ENCODE assay signal across 1 cellular context in the genomic region with DNA sequence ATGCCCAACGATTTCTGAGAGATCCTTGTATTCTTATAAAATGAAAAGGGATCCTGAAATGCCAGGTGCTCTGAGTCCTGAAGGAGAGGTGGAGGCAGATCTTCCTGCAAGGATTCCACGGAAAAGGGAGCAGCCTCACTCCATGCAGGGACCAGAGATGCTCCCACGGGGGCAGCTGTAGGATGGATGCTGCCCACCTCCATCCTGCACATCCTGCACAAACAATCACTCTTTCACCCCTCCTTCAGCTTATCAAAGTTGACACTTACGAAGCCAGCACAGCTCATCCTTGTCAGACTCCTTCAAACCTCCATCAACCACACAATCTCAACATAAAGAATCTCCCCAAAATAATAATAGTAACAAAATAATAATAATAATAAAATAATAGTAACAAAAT.
A peak's percentile ranks its signal among the peaks of the same experiment; 100 is the strongest.
TF ChIP-seq lines count a peak whose summit lies in the region.

No MANE protein-coding gene starts in this region.

TF ChIP-seq in K562, 482 proteins besides CTCF, POLR2A, EP300 and RAD21 (continued from another document):
- TF ChIP-seq, protein P1, sequence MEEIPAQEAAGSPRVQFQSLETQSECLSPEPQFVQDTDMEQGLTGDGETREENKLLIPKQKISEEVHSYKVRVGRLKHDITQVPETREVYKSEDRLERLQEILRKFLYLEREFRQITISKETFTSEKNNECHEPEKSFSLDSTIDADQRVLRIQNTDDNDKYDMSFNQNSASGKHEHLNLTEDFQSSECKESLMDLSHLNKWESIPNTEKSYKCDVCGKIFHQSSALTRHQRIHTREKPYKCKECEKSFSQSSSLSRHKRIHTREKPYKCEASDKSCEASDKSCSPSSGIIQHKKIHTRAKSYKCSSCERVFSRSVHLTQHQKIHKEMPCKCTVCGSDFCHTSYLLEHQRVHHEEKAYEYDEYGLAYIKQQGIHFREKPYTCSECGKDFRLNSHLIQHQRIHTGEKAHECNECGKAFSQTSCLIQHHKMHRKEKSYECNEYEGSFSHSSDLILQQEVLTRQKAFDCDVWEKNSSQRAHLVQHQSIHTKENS (CRISPR knock-in tag; IDR thresholded peaks at IDR 0.05), result no peak
- TF ChIP-seq OTX1 (CRISPR knock-in tag; IDR thresholded peaks at IDR 0.05), result peak; percentile 91
- TF ChIP-seq, protein P2, sequence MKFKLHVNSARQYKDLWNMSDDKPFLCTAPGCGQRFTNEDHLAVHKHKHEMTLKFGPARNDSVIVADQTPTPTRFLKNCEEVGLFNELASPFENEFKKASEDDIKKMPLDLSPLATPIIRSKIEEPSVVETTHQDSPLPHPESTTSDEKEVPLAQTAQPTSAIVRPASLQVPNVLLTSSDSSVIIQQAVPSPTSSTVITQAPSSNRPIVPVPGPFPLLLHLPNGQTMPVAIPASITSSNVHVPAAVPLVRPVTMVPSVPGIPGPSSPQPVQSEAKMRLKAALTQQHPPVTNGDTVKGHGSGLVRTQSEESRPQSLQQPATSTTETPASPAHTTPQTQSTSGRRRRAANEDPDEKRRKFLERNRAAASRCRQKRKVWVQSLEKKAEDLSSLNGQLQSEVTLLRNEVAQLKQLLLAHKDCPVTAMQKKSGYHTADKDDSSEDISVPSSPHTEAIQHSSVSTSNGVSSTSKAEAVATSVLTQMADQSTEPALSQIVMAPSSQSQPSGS (CRISPR knock-in tag; IDR thresholded peaks at IDR 0.05), result no peak
- TF ChIP-seq TBP (optimal IDR thresholded peaks at IDR 0.05; ENCODE audit: low read depth, low read length), result no peak
- no peak for TF ChIP-seq ZNF316 (IDR thresholded peaks at IDR 0.05)
- 0 out of 2 replicates have a peak, but pooled peaks have one; percentile 26 for TF ChIP-seq ZNF707 (CRISPR knock-in tag; conservative IDR thresholded peaks at IDR 0.05)
- no peak for TF ChIP-seq ZNF143 (CRISPR knock-in tag; IDR thresholded peaks at IDR 0.05)
- TF ChIP-seq TCF7L2 (IDR thresholded peaks at IDR 0.05; ENCODE audit: low read depth, low read length), result no peak
